19 cellular contexts compared by ENCODE assay signal in the genomic region with DNA sequence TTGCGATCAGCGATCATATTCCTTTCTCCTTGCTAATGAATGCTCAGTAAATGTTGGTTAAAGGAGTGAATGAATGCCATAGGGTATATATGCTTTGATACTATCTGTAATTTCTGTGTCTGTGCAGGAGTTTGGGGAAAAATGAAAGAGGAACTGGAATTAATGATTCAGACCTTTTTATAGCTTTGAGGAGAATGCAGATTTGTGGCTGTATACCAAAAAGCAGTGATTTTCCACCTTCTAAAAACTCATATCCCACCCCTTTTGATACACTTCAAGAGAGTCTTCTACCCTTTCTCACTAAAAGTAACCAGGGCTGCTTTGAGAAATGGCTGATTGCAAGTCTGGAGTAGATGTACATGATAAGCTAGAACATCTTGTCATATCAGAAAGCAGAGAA. TPM values are rescaled to one million over a fixed set of nuclear protein-coding genes. Genes with fewer than 3 reads are reported as not detected.
DNase-seq lines count a peak whose midpoint lies in the region; ATAC-seq, FAIRE-seq and TF ChIP-seq lines count a peak whose summit lies in the region.
"Had no signal": no experiment of that assay in that cellular context is flagged by ENCODE, and none has a peak within 500 bp of the region (broad histone marks: within the 10 kb centered on the region; RNA-seq: fewer than 3 reads in every experiment).

No MANE protein-coding gene starts in this region.

- in situ Hi-C loops in mammary epithelial cell (cut with MboI; ENCODE audit: low sequenced_read_pairs in 2 of 2): no loop called here

- H3K9me3 ChIP-seq in mammary epithelial cell (replicated peaks; ENCODE audit: insufficient read depth, low read length): no peaks in the 10 kb centered on the region
- H3K9me3 ChIP-seq: gastroesophageal sphincter, sigmoid colon, SK-N-SH, suprapubic skin had no signal

- FAIRE-seq in frontal cortex (lab: Jason Lieb, UNC): no peak
- FAIRE-seq: bronchial epithelial cell, H1 had no signal

- peak; percentile 49 for ATAC-seq in activated naive CD8-positive, alpha-beta T cell treated with anti-CD3 and anti-CD28 coated beads, Interleukin-2, amount 50 U/mL, for 24 hours
- no peak for ATAC-seq in GM18867 (IDR thresholded peaks at IDR 0.05; ENCODE audit: unreplicated experiment)
- ATAC-seq in HG03039 (IDR thresholded peaks at IDR 0.05; ENCODE audit: unreplicated experiment): no peak
- ATAC-seq: gastroesophageal sphincter, Panc1 had no signal

- H3K36me3 ChIP-seq in mammary epithelial cell (ENCODE audit: insufficient read depth, low read length): peaks cover 4% of the 10 kb centered on the region

- H3K4me3 Mint-ChIP-seq in MCF 10A (ENCODE audit: unreplicated experiment): no peak overlapping the region
- H3K4me3 Mint-ChIP-seq in activated naive CD8-positive, alpha-beta T cell treated with anti-CD3 and anti-CD28 coated beads, Interleukin-2, amount 50 U/mL, for 24 hours: peak overlapping the region; percentile 1

- no peak overlapping the region for H3K4me2 ChIP-seq in mammary epithelial cell (ENCODE audit: insufficient read depth, low read depth, low read length)
- H3K4me2 ChIP-seq: SK-N-SH had no signal

- H3K4me1 ChIP-seq in mammary epithelial cell (ENCODE audit: insufficient read depth, low read length): no peaks in the 10 kb centered on the region
- H3K4me1 ChIP-seq: suprapubic skin had no signal

- intact Hi-C loops in MCF 10A (cut with micrococcal nuclease): no loop called here
- intact Hi-C loops in mammary epithelial cell (cut with micrococcal nuclease): no loop called here

- no peak overlapping the region for H3K9ac ChIP-seq in mammary epithelial cell (ENCODE audit: insufficient read depth, low read length)
- H3K9ac ChIP-seq: SK-N-SH had no signal

- BruUV-seq in MCF 10A (replicated peaks; lab: Mats Ljungman, UMichigan) (no TSS peak), mammary epithelial cell (replicated peaks; lab: Mats Ljungman, UMichigan) (no TSS peak)

- peak overlapping the region; percentile 21 for H3K27ac Mint-ChIP-seq in MCF 10A (ENCODE audit: low read depth, unreplicated experiment)
- H3K27ac Mint-ChIP-seq in activated naive CD8-positive, alpha-beta T cell treated with anti-CD3 and anti-CD28 coated beads, Interleukin-2, amount 50 U/mL, for 24 hours: peak overlapping the region; percentile 68

- dilution Hi-C loops in mammary epithelial cell (cut with HindIII; ENCODE audit: low sequenced_read_pairs): no loop called here

- TF ChIP-seq CTCF in MCF 10A (IDR thresholded peaks at IDR 0.05; ENCODE audit: unreplicated experiment) (no peak), mammary epithelial cell (conservative IDR thresholded peaks at IDR 0.05 in 1 of 2, IDR thresholded peaks at IDR 0.05 in 1 of 2; ENCODE audit: extremely low read depth in 1 of 2, insufficient read depth in 1 of 2, low read depth in 1 of 2, low read length in 2 of 2) (no peak)

- peaks cover 54% of the 10 kb centered on the region for H3K79me2 ChIP-seq in mammary epithelial cell (ENCODE audit: insufficient read depth, low read length)

- H3K4me1 Mint-ChIP-seq in MCF 10A (ENCODE audit: insufficient read depth, unreplicated experiment): peaks cover 16% of the 10 kb centered on the region
- H3K4me1 Mint-ChIP-seq in activated naive CD8-positive, alpha-beta T cell treated with anti-CD3 and anti-CD28 coated beads, Interleukin-2, amount 50 U/mL, for 24 hours: peaks cover 70% of the 10 kb centered on the region

- 75% methylated on average over 2 of the region's 2 CpGs for whole genome bisulfite sequencing in mammary epithelial cell (ENCODE audit: low coverage, missing lambda C conversion rate)

- CTCF ChIA-PET in MCF 10A (lab: Yijun Ruan, JAX): interaction anchor here (0.8 kb wide), 1 partner anchor 9 kb away, joined by 3 read pairs; no protein-coding TSS in a partner anchor
- CTCF ChIA-PET in mammary epithelial cell (lab: Charles Lee; ENCODE audit: low non-redundant PET): no interaction called here

- no peaks in the 10 kb centered on the region for H4K20me1 ChIP-seq in mammary epithelial cell (ENCODE audit: insufficient read depth, low read length)

- peaks cover 3% of the 10 kb centered on the region for H3K9me3 Mint-ChIP-seq in MCF 10A (ENCODE audit: unreplicated experiment)
- H3K9me3 Mint-ChIP-seq in activated naive CD8-positive, alpha-beta T cell treated with anti-CD3 and anti-CD28 coated beads, Interleukin-2, amount 50 U/mL, for 24 hours: no peaks in the 10 kb centered on the region

- H3K27ac ChIP-seq in mammary epithelial cell (ENCODE audit: insufficient read depth, low read depth, low read length): no peak overlapping the region
- H3K27ac ChIP-seq: gastroesophageal sphincter, sigmoid colon, suprapubic skin had no signal

- peaks cover 33% of the 10 kb centered on the region for H3K36me3 Mint-ChIP-seq in MCF 10A (ENCODE audit: insufficient read depth, unreplicated experiment)
- peaks cover 48% of the 10 kb centered on the region for H3K36me3 Mint-ChIP-seq in activated naive CD8-positive, alpha-beta T cell treated with anti-CD3 and anti-CD28 coated beads, Interleukin-2, amount 50 U/mL, for 24 hours (ENCODE audit: low read depth)

- H3K27me3 Mint-ChIP-seq in MCF 10A (ENCODE audit: insufficient read depth, unreplicated experiment): no peaks in the 10 kb centered on the region
- H3K27me3 Mint-ChIP-seq in activated naive CD8-positive, alpha-beta T cell treated with anti-CD3 and anti-CD28 coated beads, Interleukin-2, amount 50 U/mL, for 24 hours: no peaks in the 10 kb centered on the region

- no peak for DNase-seq in MCF 10A (ENCODE audit: unreplicated experiment)
- no peak for DNase-seq in mammary epithelial cell
- DNase-seq in MV-4-11 (lab: John Stamatoyannopoulos, UW): peak; percentile 57
- no peak for DNase-seq in activated naive CD8-positive, alpha-beta T cell treated with anti-CD3 and anti-CD28 coated beads, Interleukin-2, amount 50 U/mL, for 24 hours
- no peak for DNase-seq in frontal cortex (ENCODE audit: low spot score in 2 of 2)
- DNase-seq: dermis blood vessel endothelial cell; NCI-H1105; NCI-H69; sigmoid colon; SK-N-SH; stimulated activated CD4-positive, alpha-beta T cell treated with anti-CD3 and anti-CD28 coated beads, Interleukin-1b, Interleukin-23, amount 100 ng/mL, for 48 hours had no signal

- H2AFZ ChIP-seq in mammary epithelial cell (ENCODE audit: low read depth, low read length): no peak overlapping the region

- no peaks in the 10 kb centered on the region for H3K27me3 ChIP-seq in mammary epithelial cell (ENCODE audit: insufficient read depth, low read length)
- H3K27me3 ChIP-seq: gastroesophageal sphincter, sigmoid colon, suprapubic skin had no signal

- no peak overlapping the region for H3K4me3 ChIP-seq in mammary epithelial cell (replicated peaks in 1 of 3; ENCODE audit: insufficient read depth in 1 of 3, low read depth in 2 of 3, low read length in 3 of 3)
- H3K4me3 ChIP-seq: gastroesophageal sphincter, sigmoid colon, suprapubic skin had no signal

- POLR2A ChIA-PET in MCF 10A (lab: Yijun Ruan, JAX): no interaction called here

RNA-seq across cellular contexts. Expression of a gene that starts 26.6 kb away (rescaled TPM):
- total RNA-seq in MCF 10A (2022) (1.6 and 2.1 TPM in 2 replicates), mammary epithelial cell (1 to 10 TPM; 1.5 to 2.0 TPM), frontal cortex (2.4 TPM)
- 0.14 TPM for polyA plus RNA-seq in mammary epithelial cell
- polyA minus RNA-seq in mammary epithelial cell: not detected
- total RNA-seq: epithelial cell of proximal tubule had no signal
- polyA plus RNA-seq: SK-N-SH had no signal

RNA-seq across cellular contexts. Expression of a gene that starts 56.0 kb away (rescaled TPM):
- total RNA-seq in MCF 10A (2022): 55.9 and 76.4 TPM in 2 replicates
- 10 to 100 TPM; 21.2 to 47.3 TPM for total RNA-seq in mammary epithelial cell
- 31.0 TPM for polyA plus RNA-seq in mammary epithelial cell
- 59.2 TPM for polyA minus RNA-seq in mammary epithelial cell
- 28.9 TPM for total RNA-seq in frontal cortex
